Comparison of ENCODE assay signal across 8 cellular contexts in the genomic region with DNA sequence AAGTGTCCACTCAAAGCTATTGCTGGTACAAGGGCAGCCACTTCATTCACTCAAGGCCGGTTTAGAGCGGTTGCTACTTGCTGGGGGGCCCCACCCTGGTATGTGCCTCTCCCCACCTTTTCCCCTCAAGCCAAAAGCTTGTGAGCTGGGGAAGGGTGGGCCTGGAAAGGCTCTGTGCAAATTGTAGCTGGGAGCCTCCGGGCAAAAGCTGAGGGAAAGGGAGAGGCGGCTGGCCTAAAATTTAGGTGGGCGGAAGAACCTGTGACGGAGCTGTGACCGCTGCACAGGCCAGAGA. TPM values are rescaled to one million over a fixed set of nuclear protein-coding genes. Genes with fewer than 3 reads are reported as not detected.
DNase-seq lines count a peak whose midpoint lies in the region; FAIRE-seq lines count a peak whose summit lies in the region.

No MANE protein-coding gene starts in this region.

- CTCF ChIA-PET in activated CD4-positive, alpha-beta T cell treated with anti-CD3 and anti-CD28 coated beads, Interleukin-2, amount 10 ng/mL, durations not matched to agents 7 days and 5 days (lab: Charles Lee) = interaction anchor here (0.6 to 2.4 kb wide), 8 partner anchors 9 to 210 kb away, joined by 3 to 8 read pairs (median 3); no protein-coding TSS in a partner anchor

- no peaks in the 10 kb centered on the region for H3K9me3 Mint-ChIP-seq in activated CD4-positive, alpha-beta T cell treated with anti-CD3 and anti-CD28 coated beads, Interleukin-2, amount 10 ng/mL, durations not matched to agents 7 days and 5 days
- H3K9me3 Mint-ChIP-seq in activated T-helper 2 cell treated with anti-CD3 and anti-CD28 coated beads, Interferon-gamma antibody, Interleukin-2, Interleukin-4, amounts not matched to agents 10 μg/mL and 5 μg/mL and 100 μg/mL, durations not matched to agents 14 hours and 24 hours and 36 hours = no peaks in the 10 kb centered on the region

- H3K4me3 Mint-ChIP-seq in activated CD4-positive, alpha-beta T cell treated with anti-CD3 and anti-CD28 coated beads, Interleukin-2, amount 10 ng/mL, durations not matched to agents 7 days and 5 days = peak overlapping the region; percentile 98
- peak overlapping the region; percentile 61 for H3K4me3 Mint-ChIP-seq in activated T-helper 2 cell treated with anti-CD3 and anti-CD28 coated beads, Interferon-gamma antibody, Interleukin-2, Interleukin-4, amounts not matched to agents 10 μg/mL and 5 μg/mL and 100 μg/mL, durations not matched to agents 14 hours and 24 hours and 36 hours (ENCODE audit: low read depth)

- H3K36me3 Mint-ChIP-seq in activated CD4-positive, alpha-beta T cell treated with anti-CD3 and anti-CD28 coated beads, Interleukin-2, amount 10 ng/mL, durations not matched to agents 7 days and 5 days (ENCODE audit: low read depth) = peaks cover 33% of the 10 kb centered on the region
- peaks cover 59% of the 10 kb centered on the region for H3K36me3 Mint-ChIP-seq in activated T-helper 2 cell treated with anti-CD3 and anti-CD28 coated beads, Interferon-gamma antibody, Interleukin-2, Interleukin-4, amounts not matched to agents 10 μg/mL and 5 μg/mL and 100 μg/mL, durations not matched to agents 14 hours and 24 hours and 36 hours (ENCODE audit: low read depth)

- peak overlapping the region; percentile 58 for H3K27ac Mint-ChIP-seq in activated CD4-positive, alpha-beta T cell treated with anti-CD3 and anti-CD28 coated beads, Interleukin-2, amount 10 ng/mL, durations not matched to agents 7 days and 5 days
- H3K27ac Mint-ChIP-seq in activated T-helper 2 cell treated with anti-CD3 and anti-CD28 coated beads, Interferon-gamma antibody, Interleukin-2, Interleukin-4, amounts not matched to agents 10 μg/mL and 5 μg/mL and 100 μg/mL, durations not matched to agents 14 hours and 24 hours and 36 hours = peak overlapping the region; percentile 73

- peaks cover 31% of the 10 kb centered on the region for H3K4me1 Mint-ChIP-seq in activated CD4-positive, alpha-beta T cell treated with anti-CD3 and anti-CD28 coated beads, Interleukin-2, amount 10 ng/mL, durations not matched to agents 7 days and 5 days
- peaks cover 41% of the 10 kb centered on the region for H3K4me1 Mint-ChIP-seq in activated T-helper 2 cell treated with anti-CD3 and anti-CD28 coated beads, Interferon-gamma antibody, Interleukin-2, Interleukin-4, amounts not matched to agents 10 μg/mL and 5 μg/mL and 100 μg/mL, durations not matched to agents 14 hours and 24 hours and 36 hours (ENCODE audit: low read depth)

- H3K27me3 Mint-ChIP-seq in activated CD4-positive, alpha-beta T cell treated with anti-CD3 and anti-CD28 coated beads, Interleukin-2, amount 10 ng/mL, durations not matched to agents 7 days and 5 days = no peaks in the 10 kb centered on the region
- H3K27me3 Mint-ChIP-seq in activated T-helper 2 cell treated with anti-CD3 and anti-CD28 coated beads, Interferon-gamma antibody, Interleukin-2, Interleukin-4, amounts not matched to agents 10 μg/mL and 5 μg/mL and 100 μg/mL, durations not matched to agents 14 hours and 24 hours and 36 hours (ENCODE audit: low read depth) = no peaks in the 10 kb centered on the region

- no peak for DNase-seq in activated CD4-positive, alpha-beta T cell treated with anti-CD3 and anti-CD28 coated beads, Interleukin-2, amount 10 ng/mL, durations not matched to agents 7 days and 5 days
- DNase-seq in activated CD4-positive, alpha-beta T cell treated with anti-CD3 and anti-CD28 coated beads for 1 hour = no peak
- DNase-seq in activated T-helper 2 cell treated with anti-CD3 and anti-CD28 coated beads, Interferon-gamma antibody, Interleukin-2, Interleukin-4, amounts not matched to agents 10 μg/mL and 5 μg/mL and 100 μg/mL, durations not matched to agents 14 hours and 24 hours and 36 hours (ENCODE audit: low spot score) = no peak
- DNase-seq in left kidney (ENCODE audit: low read depth, low spot score) (peak; percentile 63), NCI-H1048 (lab: John Stamatoyannopoulos, UW) (no peak), NCI-H1092 (lab: John Stamatoyannopoulos, UW) (no peak), RCC 7860 (ENCODE audit: low spot score) (no peak)

- no peak for FAIRE-seq in RCC 7860 (lab: Jason Lieb, UNC)

- H3K27ac ChIP-seq in temporal lobe (ENCODE audit: low read depth, low read length) = peak overlapping the region; percentile 17

- POLR2A ChIA-PET in activated CD4-positive, alpha-beta T cell treated with anti-CD3 and anti-CD28 coated beads, Interleukin-2, amount 10 ng/mL, durations not matched to agents 7 days and 5 days (lab: Charles Lee) = interaction anchor here (0.6 kb wide), 1 partner anchor 9 kb away, joined by 4 read pairs; no protein-coding TSS in a partner anchor

- intact Hi-C loops in activated T-helper 2 cell treated with anti-CD3 and anti-CD28 coated beads, Interferon-gamma antibody, Interleukin-2, Interleukin-4, amounts not matched to agents 10 μg/mL and 5 μg/mL and 100 μg/mL, durations not matched to agents 14 hours and 24 hours and 36 hours (cut with micrococcal nuclease) = loop anchor here (1.0 to 10.0 kb wide), 6 partner anchors 17 to 361 kb away; a partner anchor contains a TSS

RNA-seq across cellular contexts. Expression of a gene that starts 0.3 kb away (rescaled TPM):
- 1 to 10 TPM; 6.5 to 6.9 TPM for total RNA-seq in activated CD4-positive, alpha-beta T cell treated with anti-CD3 and anti-CD28 coated beads, Interleukin-2, amount 10 ng/mL, durations not matched to agents 7 days and 5 days
- 19.0 and 20.4 TPM in 2 replicates for total RNA-seq in activated T-helper 2 cell treated with anti-CD3 and anti-CD28 coated beads, Interferon-gamma antibody, Interleukin-2, Interleukin-4, amounts not matched to agents 10 μg/mL and 5 μg/mL and 100 μg/mL, durations not matched to agents 14 hours and 24 hours and 36 hours
- total RNA-seq in temporal lobe = 1.7 TPM

RNA-seq across cellular contexts. Expression of a gene that starts 17.6 kb away (rescaled TPM):
- total RNA-seq in activated CD4-positive, alpha-beta T cell treated with anti-CD3 and anti-CD28 coated beads, Interleukin-2, amount 10 ng/mL, durations not matched to agents 7 days and 5 days = 1 to 10 TPM; 7.3 to 9.3 TPM
- 10.7 and 11.0 TPM in 2 replicates for total RNA-seq in activated T-helper 2 cell treated with anti-CD3 and anti-CD28 coated beads, Interferon-gamma antibody, Interleukin-2, Interleukin-4, amounts not matched to agents 10 μg/mL and 5 μg/mL and 100 μg/mL, durations not matched to agents 14 hours and 24 hours and 36 hours
- total RNA-seq in temporal lobe = 3.7 TPM
